ENCODE assay signal across 1 cellular context in genomic region chr1:173499729-173500128, GRCh38.
TF ChIP-seq lines count a peak whose summit lies in the region.

No MANE protein-coding gene starts in this region.

TF ChIP-seq in K562, 482 proteins besides CTCF, POLR2A, EP300 and RAD21 (continues in another document):
- TF ChIP-seq ARID4B (CRISPR knock-in tag; IDR thresholded peaks at IDR 0.05) (no peak), EHMT2 (IDR thresholded peaks at IDR 0.05) (peak; percentile 33; the same call in 1 of the 2 replicates), MNT (conservative IDR thresholded peaks at IDR 0.05) (no peak), POLR3G (IDR thresholded peaks at IDR 0.05; ENCODE audit: extremely low read depth, insufficient read length, insufficient replicate concordance) (no peak), NR1H2 (CRISPR knock-in tag; IDR thresholded peaks at IDR 0.05) (no peak), IRF1 (CRISPR knock-in tag; IDR thresholded peaks at IDR 0.05; ENCODE audit: borderline replicate concordance) (no peak), GTF2A2 (tag; IDR thresholded peaks at IDR 0.05) (0 out of 2 replicates have a peak, but pooled peaks have one; percentile 37), PTRF (tag; IDR thresholded peaks at IDR 0.05) (peak; percentile 81), RB1 (IDR thresholded peaks at IDR 0.05; ENCODE audit: low read depth) (no peak), ZNF592 (IDR thresholded peaks at IDR 0.05) (peak; percentile 76), NELFE (IDR thresholded peaks at IDR 0.05; ENCODE audit: insufficient read depth, insufficient read length) (no peak), ZNF124 (CRISPR knock-in tag; IDR thresholded peaks at IDR 0.05) (no peak), BDP1 (IDR thresholded peaks at IDR 0.05; ENCODE audit: insufficient read depth, insufficient read length) (no peak), PYGO2 (tag; IDR thresholded peaks at IDR 0.05) (peak; percentile 68; the same call in 1 of the 2 replicates), PTTG1 (tag; IDR thresholded peaks at IDR 0.05; ENCODE audit: low read depth) (peak; percentile 64), ZNF407 (IDR thresholded peaks at IDR 0.05; ENCODE audit: low read depth) (no peak), HINFP (tag; conservative IDR thresholded peaks at IDR 0.05; ENCODE audit: low read depth) (no peak), MLLT1 (IDR thresholded peaks at IDR 0.05) (no peak), E2F4 (CRISPR knock-in tag; IDR thresholded peaks at IDR 0.05; ENCODE audit: low read depth) (no peak), ZNF121 (CRISPR knock-in tag; conservative IDR thresholded peaks at IDR 0.05) (no peak), HNRNPL (IDR thresholded peaks at IDR 0.05; ENCODE audit: low read depth, low read length) (no peak), TRIM28 (IDR thresholded peaks at IDR 0.05) (no peak), HNRNPH1 (optimal IDR thresholded peaks at IDR 0.05; ENCODE audit: low read depth, low read length) (no peak), MEF2D (tag; conservative IDR thresholded peaks at IDR 0.05; ENCODE audit: low read depth) (peak; percentile 56; the same call in 1 of the 2 replicates), ZNF444 (CRISPR knock-in tag; IDR thresholded peaks at IDR 0.05) (no peak), GABPA (tag; conservative IDR thresholded peaks at IDR 0.05; ENCODE audit: low read depth) (no peak), HDAC8 (tag; IDR thresholded peaks at IDR 0.05) (no peak), ELF4 (CRISPR knock-in tag; IDR thresholded peaks at IDR 0.05) (no peak), MAX (CRISPR knock-in tag; IDR thresholded peaks at IDR 0.05) (no peak)
